20 cellular contexts compared by ENCODE assay signal in genomic region chr5:123805300-123805699, GRCh38.
A peak's percentile ranks its signal among the peaks of the same experiment; 100 is the strongest.
DNase-seq lines count a peak whose midpoint lies in the region; ATAC-seq, FAIRE-seq and TF ChIP-seq lines count a peak whose summit lies in the region.
"Had no signal": no experiment of that assay in that cellular context is flagged by ENCODE, and none has a peak within 500 bp of the region (broad histone marks: within the 10 kb centered on the region; RNA-seq: fewer than 3 reads in every experiment).

No MANE protein-coding gene starts in this region.

- H3K36me3 ChIP-seq in bronchial epithelial cell (ENCODE audit: control insufficient read depth, insufficient read depth, low read length) (no peaks in the 10 kb centered on the region), small intestine (ENCODE audit: control insufficient read depth in 2 of 2, insufficient read depth in 2 of 2, low read length in 2 of 2) (no peaks in the 10 kb centered on the region), body of pancreas (replicated peaks in 1 of 2; ENCODE audit: insufficient read depth in 1 of 2, low read depth in 2 of 2) (no peaks in the 10 kb centered on the region)
- H3K36me3 ChIP-seq: HAP-1, MG63 had no signal

- no peak for ATAC-seq in body of pancreas
- ATAC-seq: GM23338, K562 had no signal

- H3K9me3 ChIP-seq in small intestine (ENCODE audit: control insufficient read depth, low read depth) (no peaks in the 10 kb centered on the region), body of pancreas (no peaks in the 10 kb centered on the region)
- H3K9me3 ChIP-seq: HAP-1, MG63 had no signal

- no peaks in the 10 kb centered on the region for H3K27me3 ChIP-seq in bronchial epithelial cell (ENCODE audit: control insufficient read depth, insufficient read depth, low read length)
- no peaks in the 10 kb centered on the region for H3K27me3 ChIP-seq in small intestine (ENCODE audit: control insufficient read depth in 2 of 2, insufficient read depth in 2 of 2, low read length in 2 of 2)
- H3K27me3 ChIP-seq in body of pancreas: no peaks in the 10 kb centered on the region
- H3K27me3 ChIP-seq: MG63 had no signal

- H3K4me1 ChIP-seq in small intestine (ENCODE audit: control insufficient read depth in 2 of 2, insufficient read depth in 1 of 2, low read depth in 1 of 2, low read length in 1 of 2): no peaks in the 10 kb centered on the region
- no peaks in the 10 kb centered on the region for H3K4me1 ChIP-seq in body of pancreas

- no peak for TF ChIP-seq CTCF in bronchial epithelial cell (IDR thresholded peaks at IDR 0.05; ENCODE audit: insufficient read depth, low read length, severe bottlenecking)
- no peak for TF ChIP-seq CTCF in body of pancreas (IDR thresholded peaks at IDR 0.05)

- H3K27ac ChIP-seq in small intestine (ENCODE audit: low read depth in 1 of 2, low read length in 1 of 2): no peak overlapping the region
- no peak overlapping the region for H3K27ac ChIP-seq in body of pancreas

- TF ChIP-seq POLR2A in body of pancreas (IDR thresholded peaks at IDR 0.05): no peak

- DNase-seq in NCI-H2171 treated with DMSO at 0.1 percent for 48 hours (lab: John Stamatoyannopoulos, UW): peak; percentile 56
- DNase-seq in NCI-H2171 (lab: John Stamatoyannopoulos, UW): no peak
- DNase-seq in NCI-H524 (lab: John Stamatoyannopoulos, UW): peak; percentile 70 to 87
- peak; percentile 80 for DNase-seq in bronchial epithelial cell (ENCODE audit: low read depth)
- peak; percentile 5 for DNase-seq in small intestine
- no peak for DNase-seq in body of pancreas
- DNase-seq in stimulated activated CD4-positive, alpha-beta T cell treated with anti-CD3 and anti-CD28 coated beads, Interleukin-4, amount 100 ng/mL, for 24 hours: no peak
- DNase-seq: CD4-positive, CD25-positive, alpha-beta regulatory T cell; MG63; NCI-H1417; NCI-H1694; NCI-H2029 treated with DMSO at 0.1 percent for 48 hours; NCI-H526; SHP77 treated with DMSO at 0.1 percent for 48 hours had no signal

- FAIRE-seq in bronchial epithelial cell (lab: Jason Lieb, UNC) (no peak), small intestine (lab: Jason Lieb, UNC) (no peak)
- FAIRE-seq: D721Med, G401.6, HTR-8/SVneo, K562 had no signal

- H3K4me3 ChIP-seq in bronchial epithelial cell (ENCODE audit: low read depth, low read length): no peak overlapping the region
- H3K4me3 ChIP-seq in small intestine (ENCODE audit: low read depth in 1 of 2, low read length in 2 of 2): no peak overlapping the region
- no peak overlapping the region for H3K4me3 ChIP-seq in body of pancreas
- H3K4me3 ChIP-seq: GM23338, HAP-1, K562, MG63 had no signal

- intact Hi-C loops in body of pancreas (cut with DNase I): no loop called here

Comparison
In these comparisons a context has a peak if more than half of its experiments do, and no peak if none do; other contexts are left out.
1. DNase-seq: peak in NCI-H2171 treated with DMSO at 0.1 percent for 48 hours (single experiment), NCI-H524 (2 of 2), bronchial epithelial cell (single experiment) and small intestine (single experiment); none in NCI-H2171 (single experiment), body of pancreas (0 of 4) and stimulated activated CD4-positive, alpha-beta T cell treated with anti-CD3 and anti-CD28 coated beads, Interleukin-4, amount 100 ng/mL, for 24 hours (single experiment).